Comparison of ENCODE assay signal across 1 cellular context in the genomic region with DNA sequence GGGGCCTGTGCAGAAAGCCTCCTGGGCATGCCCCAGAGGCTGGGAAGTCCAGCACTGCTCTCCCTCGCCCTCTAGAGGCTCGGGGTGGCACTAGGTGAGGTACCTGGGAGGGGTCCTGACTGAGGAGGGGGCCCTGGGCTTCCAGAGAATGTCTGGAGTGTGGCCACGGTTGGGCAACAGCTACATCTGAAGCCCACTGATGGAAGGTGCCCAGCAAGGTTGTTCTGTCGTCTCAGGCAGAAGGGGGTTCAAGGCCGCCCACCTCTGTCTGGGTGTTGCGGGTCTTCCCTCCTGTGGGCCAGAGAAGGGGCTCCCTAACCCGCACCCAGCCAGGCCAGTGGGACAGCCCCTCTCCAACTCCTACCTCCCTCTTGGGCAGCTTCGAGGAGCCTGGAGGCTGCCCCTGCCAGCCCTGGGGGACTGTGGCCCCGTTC.
TF ChIP-seq lines count a peak whose summit lies in the region.

No MANE protein-coding gene starts in this region.

TF ChIP-seq in SK-N-SH treated with all-trans-retinoic acid at 6 μM for 48 hours, 23 proteins besides CTCF, POLR2A, EP300 and RAD21 (continued from another document):
- TF ChIP-seq, protein P1, sequence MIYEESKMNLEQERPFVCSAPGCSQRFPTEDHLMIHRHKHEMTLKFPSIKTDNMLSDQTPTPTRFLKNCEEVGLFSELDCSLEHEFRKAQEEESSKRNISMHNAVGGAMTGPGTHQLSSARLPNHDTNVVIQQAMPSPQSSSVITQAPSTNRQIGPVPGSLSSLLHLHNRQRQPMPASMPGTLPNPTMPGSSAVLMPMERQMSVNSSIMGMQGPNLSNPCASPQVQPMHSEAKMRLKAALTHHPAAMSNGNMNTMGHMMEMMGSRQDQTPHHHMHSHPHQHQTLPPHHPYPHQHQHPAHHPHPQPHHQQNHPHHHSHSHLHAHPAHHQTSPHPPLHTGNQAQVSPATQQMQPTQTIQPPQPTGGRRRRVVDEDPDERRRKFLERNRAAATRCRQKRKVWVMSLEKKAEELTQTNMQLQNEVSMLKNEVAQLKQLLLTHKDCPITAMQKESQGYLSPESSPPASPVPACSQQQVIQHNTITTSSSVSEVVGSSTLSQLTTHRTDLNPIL (CRISPR knock-in tag; IDR thresholded peaks at IDR 0.05; ENCODE audit: low read depth), result no peak
- TF ChIP-seq TCF4 (CRISPR knock-in tag; IDR thresholded peaks at IDR 0.05; ENCODE audit: borderline replicate concordance) (no peak), CSDC2 (CRISPR knock-in tag; IDR thresholded peaks at IDR 0.05) (no peak), ZNF8 (CRISPR knock-in tag; IDR thresholded peaks at IDR 0.05) (no peak), ZC3H10 (CRISPR knock-in tag; IDR thresholded peaks at IDR 0.05) (no peak), SNAI2 (CRISPR knock-in tag; IDR thresholded peaks at IDR 0.05) (no peak)
TF ChIP-seq in SK-N-SH treated with all-trans-retinoic acid at 6 μM for 48 hours: peak in this region for 0.
